Comparison of ENCODE assay signal across 20 cellular contexts in the genomic region with DNA sequence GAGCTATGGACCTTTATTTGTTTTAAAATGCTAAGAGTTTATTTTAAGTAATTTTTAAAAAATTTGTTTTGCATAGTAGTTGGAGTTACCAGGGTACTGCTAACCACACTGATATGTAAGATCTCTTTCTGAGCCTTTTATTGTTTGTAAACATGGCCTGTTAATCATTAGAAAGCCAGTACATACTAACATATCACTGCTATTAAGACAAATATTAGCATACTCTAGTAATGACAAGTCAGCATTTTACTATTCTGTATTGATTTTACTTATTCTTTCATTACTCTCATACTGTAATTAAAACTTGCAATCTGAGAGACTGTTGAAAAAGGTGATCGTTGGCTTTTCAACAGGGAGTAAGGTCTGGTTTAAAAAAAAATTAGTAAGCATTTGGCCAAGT.
"Had no signal": no experiment of that assay in that cellular context is flagged by ENCODE, and none has a peak within 500 bp of the region (broad histone marks: within the 10 kb centered on the region; RNA-seq: fewer than 3 reads in every experiment).

No MANE protein-coding gene starts in this region.

- H3K27ac ChIP-seq: epithelial cell of prostate, left lung, neural progenitor cell, prostate gland, right atrium auricular region, thyroid gland, upper lobe of right lung, WERI-Rb-1 had no signal

- H3K36me3 ChIP-seq: prostate gland, thyroid gland had no signal

- DNase-seq: activated CD4-positive, alpha-beta T cell treated with anti-CD3 and anti-CD28 coated beads, Interleukin-2, amount 50 U/mL, for 1 hour; activated CD4-positive, CD25-positive, alpha-beta regulatory T cell treated with anti-CD3 and anti-CD28 coated beads, Interleukin-2, amount 50 U/mL, for 72 hours; activated CD8-positive, alpha-beta memory T cell treated with anti-CD3 and anti-CD28 coated beads for 24 hours; activated CD8-positive, alpha-beta memory T cell treated with anti-CD3 and anti-CD28 coated beads, Interleukin-2, amount 50 U/mL, for 4 hours; activated T-cell treated with anti-CD3 and anti-CD28 coated beads, Interleukin-2, amount 50 U/mL, for 24 hours; aorta; foreskin fibroblast; left lung; naive thymus-derived CD8-positive, alpha-beta T cell; stimulated activated CD4-positive, alpha-beta T cell treated with anti-CD3 and anti-CD28 coated beads, Interleukin-1b, Interleukin-23, amount 100 ng/mL, for 48 hours; substantia nigra; thyroid gland; upper lobe of right lung; WERI-Rb-1 had no signal

- H3K4me1 ChIP-seq: neural progenitor cell had no signal

- H3K9me3 ChIP-seq: left lung, prostate gland, right atrium auricular region, thyroid gland, upper lobe of right lung had no signal

- ATAC-seq: activated naive CD4-positive, alpha-beta T cell treated with anti-CD3 and anti-CD28 coated beads, Interleukin-2, amount 50 U/mL, for 72 hours; activated T-helper 17 cell treated with anti-CD3 and anti-CD28 coated beads, Interleukin-2, amount 50 U/mL, for 72 hours; left lung; naive thymus-derived CD8-positive, alpha-beta T cell; upper lobe of right lung had no signal

- H3K4me3 ChIP-seq: left lung, neural progenitor cell, prostate gland, right atrium auricular region, thyroid gland, upper lobe of right lung had no signal

- H3K27me3 ChIP-seq: left lung, neural progenitor cell, right atrium auricular region, thyroid gland, upper lobe of right lung had no signal
